8 cellular contexts compared by ENCODE assay signal in genomic region chr4:169314906-169315305, GRCh38. TPM values are rescaled to one million over a fixed set of nuclear protein-coding genes. Genes with fewer than 3 reads are reported as not detected.
DNase-seq lines count a peak whose midpoint lies in the region; ATAC-seq and TF ChIP-seq lines count a peak whose summit lies in the region.

No MANE protein-coding gene starts in this region.

- no peak overlapping the region for H3K27ac Mint-ChIP-seq in activated naive CD4-positive, alpha-beta T cell treated with anti-CD3 and anti-CD28 coated beads, Interleukin-2, amount 10 ng/mL, durations not matched to agents 7 days and 5 days

- TF ChIP-seq CTCF in choroid plexus epithelial cell (conservative IDR thresholded peaks at IDR 0.05; ENCODE audit: low read depth, low read length) = no peak

- H3K36me3 Mint-ChIP-seq in activated naive CD4-positive, alpha-beta T cell treated with anti-CD3 and anti-CD28 coated beads, Interleukin-2, amount 10 ng/mL, durations not matched to agents 7 days and 5 days = no peaks in the 10 kb centered on the region

- H3K27me3 Mint-ChIP-seq in activated naive CD4-positive, alpha-beta T cell treated with anti-CD3 and anti-CD28 coated beads, Interleukin-2, amount 10 ng/mL, durations not matched to agents 7 days and 5 days = peaks cover 5% of the 10 kb centered on the region

- no peaks in the 10 kb centered on the region for H3K4me1 Mint-ChIP-seq in activated naive CD4-positive, alpha-beta T cell treated with anti-CD3 and anti-CD28 coated beads, Interleukin-2, amount 10 ng/mL, durations not matched to agents 7 days and 5 days

- in situ Hi-C loops in Caki2 (cut with HindIII; ENCODE audit: low pct_unique_long_range_greater_than_20kb, low sequenced_read_pairs) = no loop called here

- ATAC-seq in GM18870 (IDR thresholded peaks at IDR 0.05; ENCODE audit: unreplicated experiment) = no peak

- CTCF ChIA-PET in activated naive CD4-positive, alpha-beta T cell treated with anti-CD3 and anti-CD28 coated beads, Interleukin-2, amount 10 ng/mL, durations not matched to agents 7 days and 5 days (lab: Charles Lee) = no interaction called here

- no peak overlapping the region for H3K4me3 Mint-ChIP-seq in activated naive CD4-positive, alpha-beta T cell treated with anti-CD3 and anti-CD28 coated beads, Interleukin-2, amount 10 ng/mL, durations not matched to agents 7 days and 5 days

- peak overlapping the region; percentile 9 for H3K4me3 ChIP-seq in choroid plexus epithelial cell (ENCODE audit: low read depth, low read length)

- no peaks in the 10 kb centered on the region for H3K9me3 Mint-ChIP-seq in activated naive CD4-positive, alpha-beta T cell treated with anti-CD3 and anti-CD28 coated beads, Interleukin-2, amount 10 ng/mL, durations not matched to agents 7 days and 5 days

- peak; percentile 61 for DNase-seq in Caki2 (ENCODE audit: low read depth)
- peak; percentile 48 for DNase-seq in NCI-H226
- peak; percentile 83 for DNase-seq in choroid plexus epithelial cell (ENCODE audit: low read depth)
- DNase-seq in myocyte (ENCODE audit: low read depth) = peak; percentile 77
- no peak for DNase-seq in NCI-H2196 (lab: John Stamatoyannopoulos, UW; ENCODE audit: unreplicated experiment)
- DNase-seq in central memory CD4-positive, alpha-beta T cell = no peak
- DNase-seq in activated naive CD4-positive, alpha-beta T cell treated with anti-CD3 and anti-CD28 coated beads, Interleukin-2, amount 10 ng/mL, durations not matched to agents 7 days and 5 days = no peak

RNA-seq across cellular contexts. Expression of gene SH3RF1, which starts 44.1 kb away (rescaled TPM):
- total RNA-seq in Caki2 (2014; rRNA removed; shearing (Covaris generic); ENCODE audit: low replicate concordance) = 7.4 and 15.3 TPM in 2 replicates
- 6.9 and 15.1 TPM in 2 replicates for total RNA-seq in myocyte
- 10.2 TPM for polyA plus RNA-seq in myocyte (2012)

Comparison
In these comparisons a context has a peak if more than half of its experiments do, and no peak if none do; other contexts are left out.
1. DNase-seq: peak in Caki2 (single experiment), NCI-H226 (single experiment), choroid plexus epithelial cell (single experiment) and myocyte (single experiment); none in NCI-H2196 (single experiment), central memory CD4-positive, alpha-beta T cell (single experiment) and activated naive CD4-positive, alpha-beta T cell treated with anti-CD3 and anti-CD28 coated beads, Interleukin-2, amount 10 ng/mL, durations not matched to agents 7 days and 5 days (single experiment).